10 cellular contexts compared by ENCODE assay signal in genomic region chr10:55233505-55233904, GRCh38.
DNase-seq lines count a peak whose midpoint lies in the region; ATAC-seq and FAIRE-seq lines count a peak whose summit lies in the region.
"Had no signal": no experiment of that assay in that cellular context is flagged by ENCODE, and none has a peak within 500 bp of the region (broad histone marks: within the 10 kb centered on the region; RNA-seq: fewer than 3 reads in every experiment).

No MANE protein-coding gene starts in this region.

- peaks cover 5% of the 10 kb centered on the region for H3K9me3 Mint-ChIP-seq in stimulated activated effector memory CD8-positive, alpha-beta T cell treated with anti-CD3 and anti-CD28 coated beads, Interleukin-12 subunit alpha, Interleukin-12 subunit beta, amount 100 ng/mL, for 72 hours

- DNase-seq in stimulated activated effector memory CD8-positive, alpha-beta T cell treated with anti-CD3 and anti-CD28 coated beads, Interleukin-12 subunit alpha, Interleukin-12 subunit beta, amount 100 ng/mL, for 72 hours (ENCODE audit: low spot score in 2 of 2), result no peak
- no peak for DNase-seq in RCC 7860 (ENCODE audit: low spot score)
- DNase-seq in activated effector memory CD4-positive, alpha-beta T cell treated with anti-CD3 and anti-CD28 coated beads, Interleukin-2, amount 50 U/mL, for 16 hours, result no peak
- DNase-seq: NCI-H1436 treated with DMSO at 0.1 percent for 48 hours, psoas muscle, T-helper 2 cell had no signal

- FAIRE-seq in RCC 7860 (lab: Jason Lieb, UNC), result no peak

- no peaks in the 10 kb centered on the region for H3K4me1 Mint-ChIP-seq in stimulated activated effector memory CD8-positive, alpha-beta T cell treated with anti-CD3 and anti-CD28 coated beads, Interleukin-12 subunit alpha, Interleukin-12 subunit beta, amount 100 ng/mL, for 72 hours

- no peak overlapping the region for H3K27ac Mint-ChIP-seq in stimulated activated effector memory CD8-positive, alpha-beta T cell treated with anti-CD3 and anti-CD28 coated beads, Interleukin-12 subunit alpha, Interleukin-12 subunit beta, amount 100 ng/mL, for 72 hours

- H3K36me3 Mint-ChIP-seq in stimulated activated effector memory CD8-positive, alpha-beta T cell treated with anti-CD3 and anti-CD28 coated beads, Interleukin-12 subunit alpha, Interleukin-12 subunit beta, amount 100 ng/mL, for 72 hours, result no peaks in the 10 kb centered on the region

- H3K4me3 Mint-ChIP-seq in stimulated activated effector memory CD8-positive, alpha-beta T cell treated with anti-CD3 and anti-CD28 coated beads, Interleukin-12 subunit alpha, Interleukin-12 subunit beta, amount 100 ng/mL, for 72 hours, result no peak overlapping the region

- ATAC-seq in GM19372 (IDR thresholded peaks at IDR 0.05; ENCODE audit: low read depth, unreplicated experiment), result peak; percentile 92
- peak; percentile 90 for ATAC-seq in HG02678 (IDR thresholded peaks at IDR 0.05; ENCODE audit: unreplicated experiment)
- ATAC-seq in HG03457 (IDR thresholded peaks at IDR 0.05; ENCODE audit: unreplicated experiment), result peak; percentile 96
- ATAC-seq in stimulated activated effector memory CD8-positive, alpha-beta T cell treated with anti-CD3 and anti-CD28 coated beads, Interleukin-12 subunit alpha, Interleukin-12 subunit beta, amount 100 ng/mL, for 72 hours, result peak; percentile 65
- no peak for ATAC-seq in esophagus mucosa
- ATAC-seq: psoas muscle had no signal
